Comparison of ENCODE assay signal across 8 cellular contexts in genomic region chr14:73758392-73759182, GRCh38. TPM values are rescaled to one million over a fixed set of nuclear protein-coding genes. Genes with fewer than 3 reads are reported as not detected.
DNase-seq lines count a peak whose midpoint lies in the region; ATAC-seq, FAIRE-seq and TF ChIP-seq lines count a peak whose summit lies in the region.

No MANE protein-coding gene starts in this region.

- no peak for ATAC-seq in HG03571 (IDR thresholded peaks at IDR 0.05; ENCODE audit: unreplicated experiment)

- FAIRE-seq in urothelium cell line (lab: Jason Lieb, UNC) = peak; percentile 88

- 1 to 2% (median 2%) methylated on average over 24 to 49 of the region's 49 CpGs for WGBS in ovary, 3 donors

- H3K27me3 Mint-ChIP-seq in glutamatergic neuron (ENCODE audit: unreplicated experiment) = peaks cover 8% of the 10 kb centered on the region

- H3K4me1 Mint-ChIP-seq in glutamatergic neuron (ENCODE audit: low read depth, unreplicated experiment) = peaks cover 19% of the 10 kb centered on the region

- peak overlapping the region; percentile 69 for H3K4me3 ChIP-seq in LNCaP clone FGC (ENCODE audit: low read depth, low read length)
- H3K4me3 ChIP-seq in SJSA1 = peak overlapping the region; percentile 77
- peak overlapping the region; percentile 56 for H3K4me3 ChIP-seq in ovary

- H3K27ac ChIP-seq in SJSA1 = peak overlapping the region; percentile 49
- H3K27ac ChIP-seq in ovary = peak overlapping the region; percentile 89 to 99

- H3K4me3 Mint-ChIP-seq in glutamatergic neuron (ENCODE audit: unreplicated experiment) = peak overlapping the region; percentile 76

- TF ChIP-seq CTCF in LNCaP clone FGC (IDR thresholded peaks at IDR 0.05; ENCODE audit: control insufficient read depth, extremely low read depth, insufficient read depth) (peak; percentile 70), glutamatergic neuron (IDR thresholded peaks at IDR 0.05; ENCODE audit: partially characterized antibody, unreplicated experiment) (peak; percentile 75), ovary (IDR thresholded peaks at IDR 0.05) (peak; percentile 15 to 51 (median 50))

- peaks cover 8% of the 10 kb centered on the region for H3K9me3 Mint-ChIP-seq in glutamatergic neuron (ENCODE audit: unreplicated experiment)

- TF ChIP-seq POLR2A in ovary (IDR thresholded peaks at IDR 0.05) = no peak

- intact Hi-C loops in ovary (cut with DNase I) = loop anchor here in 2 of 4 donors (2.0 to 5.0 kb wide), 2 partner anchors 28 to 34 kb away; no protein-coding TSS in a partner anchor

- H3K36me3 Mint-ChIP-seq in glutamatergic neuron (ENCODE audit: unreplicated experiment) = no peaks in the 10 kb centered on the region

- peaks cover 13% of the 10 kb centered on the region for H3K36me3 ChIP-seq in SJSA1
- no peaks in the 10 kb centered on the region for H3K36me3 ChIP-seq in ovary

- H3K4me1 ChIP-seq in SJSA1 (replicated peaks) (peaks cover 78% of the 10 kb centered on the region), ovary (ENCODE audit: insufficient read depth) (peaks cover 44% of the 10 kb centered on the region)

- no peak for TF ChIP-seq EP300 in ovary (IDR thresholded peaks at IDR 0.05)

- DNase-seq in EH (ENCODE audit: low read depth) (peak; percentile 58), LNCaP clone FGC (ENCODE audit: low read depth) (no peak), SJSA1 (ENCODE audit: low read depth in 1 of 2, low spot score in 2 of 2) (peak; percentile 55 to 68), glutamatergic neuron (peak; percentile 75), ovary (peak; percentile 72 to 81 (median 76)), urothelium cell line (ENCODE audit: low spot score) (peak; percentile 95)
- DNase-seq in activated naive CD4-positive, alpha-beta T cell (lab: John Stamatoyannopoulos, UW) = peak; percentile 29 to 47 (median 39)

- H3K27me3 ChIP-seq in SJSA1 (replicated peaks) (no peaks in the 10 kb centered on the region), ovary (no peaks in the 10 kb centered on the region)

- no peak overlapping the region for H3K27ac Mint-ChIP-seq in glutamatergic neuron (ENCODE audit: unreplicated experiment)

- H3K9me3 ChIP-seq in SJSA1 (replicated peaks) = no peaks in the 10 kb centered on the region
- no peaks in the 10 kb centered on the region for H3K9me3 ChIP-seq in ovary

RNA-seq across cellular contexts. Expression of gene PNMA1, which starts 44.4 kb away (rescaled TPM):
- 16.7 and 21.6 TPM in 2 replicates for total RNA-seq in SJSA1 (2014; rRNA removed; shearing (Covaris generic))
- 145 TPM for total RNA-seq in glutamatergic neuron (ENCODE audit: unreplicated experiment)
- 100 to 1,000 TPM in 1 of 7 donors, 10 to 100 TPM in 6; 22.3 to 114 (median 87.3) TPM for total RNA-seq in ovary
- 10 to 100 TPM; 43.7 to 84.2 TPM for polyA plus RNA-seq in ovary
